ENCODE assay signal across 37 cellular contexts in genomic region chr13:48965736-48966135, GRCh38.
"Had no signal": no experiment of that assay in that cellular context is flagged by ENCODE, and none has a peak within 500 bp of the region (broad histone marks: within the 10 kb centered on the region; RNA-seq: fewer than 3 reads in every experiment).

No MANE protein-coding gene starts in this region.

- H3K4me3 Mint-ChIP-seq: activated naive CD4-positive, alpha-beta T cell treated with anti-CD3 and anti-CD28 coated beads for 36 hours; activated naive CD4-positive, alpha-beta T cell treated with anti-CD3 and anti-CD28 coated beads, Interleukin-2, amount 10 ng/mL, durations not matched to agents 7 days and 5 days; activated naive CD4-positive, alpha-beta T cell treated with anti-CD3 and anti-CD28 coated beads, Interleukin-2, amount 50 U/mL, for 24 hours; activated naive CD8-positive, alpha-beta T cell; activated naive CD8-positive, alpha-beta T cell treated with anti-CD3 and anti-CD28 coated beads for 36 hours; activated naive CD8-positive, alpha-beta T cell treated with anti-CD3 and anti-CD28 coated beads, Interleukin-2, amount 10 ng/mL, durations not matched to agents 7 days and 5 days; activated naive CD8-positive, alpha-beta T cell treated with anti-CD3 and anti-CD28 coated beads, Interleukin-2, amount 50 U/mL, for 24 hours; activated T-cell treated with anti-CD3 and anti-CD28 coated beads, Interleukin-2, amount 50 U/mL, for 24 hours; activated T-cell treated with anti-CD3 and anti-CD28 coated beads, Interleukin-2, amount 50 U/mL, for 4 hours; activated T-cell treated with anti-CD3 and anti-CD28 coated beads, Interleukin-2, amount 50 U/mL, for 72 hours; activated T-helper 1 cell treated with anti-CD3 and anti-CD28 coated beads, Interleukin-12 subunit alpha, Interleukin-12 subunit beta, Interleukin-2, Interleukin-4 antibody, amounts not matched to agents 30 ng/mL and 10 ng/mL and 1 ng/mL, durations not matched to agents 14 hours and 24 hours and 36 hours; central memory CD8-positive, alpha-beta T cell had no signal

- H3K27me3 Mint-ChIP-seq: activated naive CD4-positive, alpha-beta T cell treated with anti-CD3 and anti-CD28 coated beads, Interleukin-2, amount 10 ng/mL, durations not matched to agents 7 days and 5 days; activated naive CD4-positive, alpha-beta T cell treated with anti-CD3 and anti-CD28 coated beads, Interleukin-2, amount 50 U/mL, for 24 hours; activated naive CD8-positive, alpha-beta T cell treated with anti-CD3 and anti-CD28 coated beads for 36 hours; activated naive CD8-positive, alpha-beta T cell treated with anti-CD3 and anti-CD28 coated beads, Interleukin-2, amount 50 U/mL, for 24 hours; activated T-cell treated with anti-CD3 and anti-CD28 coated beads, Interleukin-2, amount 50 U/mL, for 24 hours; brain; central memory CD8-positive, alpha-beta T cell had no signal

- ATAC-seq: activated naive CD4-positive, alpha-beta T cell treated with anti-CD3 and anti-CD28 coated beads, Interleukin-2, amount 50 U/mL, for 72 hours; activated naive CD8-positive, alpha-beta T cell treated with anti-CD3 and anti-CD28 coated beads, Interleukin-2, amount 50 U/mL, for 24 hours; activated T-cell treated with anti-CD3 and anti-CD28 coated beads, Interleukin-2, amount 50 U/mL, for 4 hours; activated T-cell treated with anti-CD3 and anti-CD28 coated beads, Interleukin-2, amount 50 U/mL, for 72 hours; body of pancreas had no signal

- H3K27me3 ChIP-seq: adrenal gland, ascending aorta, body of pancreas, brain microvascular endothelial cell, breast epithelium, cardiac muscle cell had no signal

- H3K4me3 ChIP-seq: adrenal gland, ascending aorta, body of pancreas, breast epithelium, cardiac muscle cell had no signal

- H3K27ac ChIP-seq: adrenal gland, ascending aorta, body of pancreas, brain microvascular endothelial cell, breast epithelium, cardiac muscle cell had no signal

- H3K4me1 ChIP-seq: adrenal gland, ascending aorta, body of pancreas, breast epithelium had no signal

- H3K9me3 Mint-ChIP-seq: activated naive CD4-positive, alpha-beta T cell treated with anti-CD3 and anti-CD28 coated beads for 36 hours; activated naive CD4-positive, alpha-beta T cell treated with anti-CD3 and anti-CD28 coated beads, Interleukin-2, amount 50 U/mL, for 24 hours; activated naive CD8-positive, alpha-beta T cell treated with anti-CD3 and anti-CD28 coated beads for 36 hours; activated T-cell treated with anti-CD3 and anti-CD28 coated beads, Interleukin-2, amount 50 U/mL, for 4 hours; activated T-cell treated with anti-CD3 and anti-CD28 coated beads, Interleukin-2, amount 50 U/mL, for 72 hours; central memory CD8-positive, alpha-beta T cell had no signal

- H3K36me3 ChIP-seq: adrenal gland, ascending aorta, brain microvascular endothelial cell, breast epithelium, cardiac muscle cell had no signal

- H3K4me1 Mint-ChIP-seq: activated naive CD4-positive, alpha-beta T cell treated with anti-CD3 and anti-CD28 coated beads, Interleukin-2, amount 10 ng/mL, durations not matched to agents 7 days and 5 days; activated naive CD4-positive, alpha-beta T cell treated with anti-CD3 and anti-CD28 coated beads, Interleukin-2, amount 50 U/mL, for 24 hours; activated naive CD8-positive, alpha-beta T cell treated with anti-CD3 and anti-CD28 coated beads for 36 hours; activated naive CD8-positive, alpha-beta T cell treated with anti-CD3 and anti-CD28 coated beads, Interleukin-2, amount 50 U/mL, for 24 hours; brain; central memory CD8-positive, alpha-beta T cell had no signal

- H3K9me3 ChIP-seq: adrenal gland, ascending aorta, body of pancreas, breast epithelium had no signal

- DNase-seq: activated effector memory CD4-positive, alpha-beta T cell treated with anti-CD3 and anti-CD28 coated beads, Interleukin-2, amount 50 U/mL, for 16 hours; activated effector memory CD4-positive, alpha-beta T cell treated with Interleukin-2 at 50 U/mL for 16 hours; activated gamma-delta T cell; activated gamma-delta T cell treated with Interleukin-2 at 50 U/mL for 16 hours; activated naive CD4-positive, alpha-beta T cell; activated naive CD4-positive, alpha-beta T cell treated with anti-CD3 and anti-CD28 coated beads for 36 hours; activated naive CD4-positive, alpha-beta T cell treated with anti-CD3 and anti-CD28 coated beads, Interleukin-2, amount 10 ng/mL, durations not matched to agents 7 days and 5 days; activated naive CD4-positive, alpha-beta T cell treated with anti-CD3 and anti-CD28 coated beads, Interleukin-2, amount 50 U/mL, for 16 hours; activated naive CD4-positive, alpha-beta T cell treated with Interleukin-2 at 50 U/mL for 16 hours; activated naive CD8-positive, alpha-beta T cell treated with anti-CD3 and anti-CD28 coated beads for 36 hours; activated naive CD8-positive, alpha-beta T cell treated with anti-CD3 and anti-CD28 coated beads, Interleukin-2, amount 10 ng/mL, durations not matched to agents 7 days and 5 days; activated naive CD8-positive, alpha-beta T cell treated with anti-CD3 and anti-CD28 coated beads, Interleukin-2, amount 50 U/mL, for 24 hours; activated T-cell treated with anti-CD3 and anti-CD28 coated beads, Interleukin-2, amount 50 U/mL, for 1 hour; activated T-cell treated with anti-CD3 and anti-CD28 coated beads, Interleukin-2, amount 50 U/mL, for 24 hours; activated T-cell treated with anti-CD3 and anti-CD28 coated beads, Interleukin-2, amount 50 U/mL, for 4 hours; activated T-cell treated with anti-CD3 and anti-CD28 coated beads, Interleukin-2, amount 50 U/mL, for 48 hours; activated T-cell treated with anti-CD3 and anti-CD28 coated beads, Interleukin-2, amount 50 U/mL, for 72 hours; adrenal gland; amniotic stem cell; amygdala; anterior cingulate cortex; aorta; body of pancreas; brain microvascular endothelial cell; caudate nucleus; central memory CD4-positive, alpha-beta T cell; cerebellar nuclear complex had no signal

- H3K36me3 Mint-ChIP-seq: activated naive CD4-positive, alpha-beta T cell treated with anti-CD3 and anti-CD28 coated beads, Interleukin-2, amount 10 ng/mL, durations not matched to agents 7 days and 5 days; activated naive CD4-positive, alpha-beta T cell treated with anti-CD3 and anti-CD28 coated beads, Interleukin-2, amount 50 U/mL, for 24 hours; activated naive CD4-positive, alpha-beta T cell treated with anti-CD3 and anti-CD28 coated beads, Interleukin-2, amount 50 U/mL, for 72 hours; activated naive CD8-positive, alpha-beta T cell; activated naive CD8-positive, alpha-beta T cell treated with anti-CD3 and anti-CD28 coated beads for 36 hours; brain had no signal

- H3K27ac Mint-ChIP-seq: activated naive CD4-positive, alpha-beta T cell treated with anti-CD3 and anti-CD28 coated beads for 36 hours; activated naive CD4-positive, alpha-beta T cell treated with anti-CD3 and anti-CD28 coated beads, Interleukin-2, amount 10 ng/mL, durations not matched to agents 7 days and 5 days; activated naive CD4-positive, alpha-beta T cell treated with anti-CD3 and anti-CD28 coated beads, Interleukin-2, amount 50 U/mL, for 24 hours; activated naive CD4-positive, alpha-beta T cell treated with anti-CD3 and anti-CD28 coated beads, Interleukin-2, amount 50 U/mL, for 72 hours; activated naive CD8-positive, alpha-beta T cell; activated naive CD8-positive, alpha-beta T cell treated with anti-CD3 and anti-CD28 coated beads for 36 hours; activated naive CD8-positive, alpha-beta T cell treated with anti-CD3 and anti-CD28 coated beads, Interleukin-2, amount 10 ng/mL, durations not matched to agents 7 days and 5 days; activated naive CD8-positive, alpha-beta T cell treated with anti-CD3 and anti-CD28 coated beads, Interleukin-2, amount 50 U/mL, for 24 hours; activated T-cell treated with anti-CD3 and anti-CD28 coated beads, Interleukin-2, amount 50 U/mL, for 24 hours; activated T-cell treated with anti-CD3 and anti-CD28 coated beads, Interleukin-2, amount 50 U/mL, for 72 hours; activated T-helper 1 cell treated with anti-CD3 and anti-CD28 coated beads, Interleukin-12 subunit alpha, Interleukin-12 subunit beta, Interleukin-2, Interleukin-4 antibody, amounts not matched to agents 30 ng/mL and 10 ng/mL and 1 ng/mL, durations not matched to agents 14 hours and 24 hours and 36 hours; activated T-helper 2 cell treated with anti-CD3 and anti-CD28 coated beads, Interferon-gamma antibody, Interleukin-2, Interleukin-4, amounts not matched to agents 10 μg/mL and 5 μg/mL and 100 μg/mL, durations not matched to agents 14 hours and 24 hours and 36 hours; brain had no signal
